ENCODE assay signal across 1 cellular context in the genomic region with DNA sequence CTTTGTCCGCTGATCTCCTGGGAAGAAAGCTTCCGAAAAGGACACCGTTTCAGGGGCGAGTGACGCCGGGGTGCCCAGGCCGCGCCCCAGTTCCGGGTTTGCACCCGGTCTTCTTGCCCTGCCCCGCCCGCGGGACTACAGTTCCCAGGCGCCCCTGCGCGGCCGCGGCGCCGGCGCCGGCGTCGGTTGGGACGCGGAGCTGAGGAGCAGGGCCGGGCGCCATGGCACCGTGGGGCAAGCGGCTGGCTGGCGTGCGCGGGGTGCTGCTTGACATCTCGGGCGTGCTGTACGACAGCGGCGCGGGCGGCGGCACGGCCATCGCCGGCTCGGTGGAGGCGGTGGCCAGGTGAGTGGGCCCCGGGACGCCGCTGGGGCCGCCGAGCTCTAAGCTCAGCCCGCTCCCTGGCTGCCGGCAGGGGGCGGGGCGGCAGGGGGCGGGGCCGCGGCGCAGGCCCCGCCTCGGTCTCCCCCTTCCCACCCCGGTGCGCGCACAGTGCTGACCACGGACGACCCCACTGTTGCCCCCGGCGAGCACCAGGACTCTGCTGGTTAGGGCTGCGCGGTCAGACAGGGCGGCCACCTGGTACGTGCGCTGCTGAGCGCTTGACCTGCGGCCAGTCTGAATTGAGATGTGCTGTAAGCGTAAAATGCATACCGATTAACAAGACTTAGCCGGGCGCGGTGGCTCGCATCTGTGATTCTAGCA.
TF ChIP-seq lines count a peak whose summit lies in the region.

A gene with protein sequence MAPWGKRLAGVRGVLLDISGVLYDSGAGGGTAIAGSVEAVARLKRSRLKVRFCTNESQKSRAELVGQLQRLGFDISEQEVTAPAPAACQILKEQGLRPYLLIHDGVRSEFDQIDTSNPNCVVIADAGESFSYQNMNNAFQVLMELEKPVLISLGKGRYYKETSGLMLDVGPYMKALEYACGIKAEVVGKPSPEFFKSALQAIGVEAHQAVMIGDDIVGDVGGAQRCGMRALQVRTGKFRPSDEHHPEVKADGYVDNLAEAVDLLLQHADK (plus strand): TSS at position 182 of the 706 bp plus-strand sequence. CDS start 40 bp downstream, at position 222.

TF ChIP-seq in HEK293, 187 proteins besides CTCF, POLR2A, EP300 and RAD21 (continued from another document and continues in another):
- TF ChIP-seq MYNN (tag by site-specific recombination; IDR thresholded peaks at IDR 0.05; ENCODE audit: borderline replicate concordance) = no peak
- TF ChIP-seq ZNF791 (tag by site-specific recombination; IDR thresholded peaks at IDR 0.05) = no peak
- no peak for TF ChIP-seq ZNF776 (tag by site-specific recombination; IDR thresholded peaks at IDR 0.05; ENCODE audit: borderline replicate concordance)
- no peak for TF ChIP-seq ZNF610 (tag by site-specific recombination; IDR thresholded peaks at IDR 0.05; ENCODE audit: borderline replicate concordance)
- TF ChIP-seq ZNF76 (tag by site-specific recombination; IDR thresholded peaks at IDR 0.05; ENCODE audit: borderline replicate concordance, low read depth) = peak; percentile 92
- TF ChIP-seq, protein P1, sequence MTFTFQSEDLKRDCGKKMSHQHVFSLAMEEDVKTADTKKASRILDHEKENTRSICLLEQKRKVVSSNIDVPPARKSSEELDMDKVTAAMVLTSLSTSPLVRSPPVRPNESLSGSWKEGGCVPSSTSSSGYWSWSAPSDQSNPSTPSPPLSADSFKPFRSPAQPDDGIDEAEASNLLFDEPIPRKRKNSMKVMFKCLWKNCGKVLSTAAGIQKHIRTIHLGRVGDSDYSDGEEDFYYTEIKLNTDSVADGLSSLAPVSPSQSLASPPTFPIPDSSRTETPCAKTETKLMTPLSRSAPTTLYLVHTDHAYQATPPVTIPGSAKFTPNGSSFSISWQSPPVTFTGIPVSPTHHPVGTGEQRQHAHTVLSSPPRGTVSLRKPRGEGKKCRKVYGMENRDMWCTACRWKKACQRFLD (tag by site-specific recombination; IDR thresholded peaks at IDR 0.05) = no peak
- no peak for TF ChIP-seq ZNF747 (tag by site-specific recombination; IDR thresholded peaks at IDR 0.05)
- no peak for TF ChIP-seq ZFP37 (tag by site-specific recombination; IDR thresholded peaks at IDR 0.05)
- no peak for TF ChIP-seq ZNF2 (tag by site-specific recombination; IDR thresholded peaks at IDR 0.05)
- TF ChIP-seq ZBTB7A (tag by site-specific recombination; IDR thresholded peaks at IDR 0.05; ENCODE audit: low read depth) = no peak
- TF ChIP-seq, protein P2, sequence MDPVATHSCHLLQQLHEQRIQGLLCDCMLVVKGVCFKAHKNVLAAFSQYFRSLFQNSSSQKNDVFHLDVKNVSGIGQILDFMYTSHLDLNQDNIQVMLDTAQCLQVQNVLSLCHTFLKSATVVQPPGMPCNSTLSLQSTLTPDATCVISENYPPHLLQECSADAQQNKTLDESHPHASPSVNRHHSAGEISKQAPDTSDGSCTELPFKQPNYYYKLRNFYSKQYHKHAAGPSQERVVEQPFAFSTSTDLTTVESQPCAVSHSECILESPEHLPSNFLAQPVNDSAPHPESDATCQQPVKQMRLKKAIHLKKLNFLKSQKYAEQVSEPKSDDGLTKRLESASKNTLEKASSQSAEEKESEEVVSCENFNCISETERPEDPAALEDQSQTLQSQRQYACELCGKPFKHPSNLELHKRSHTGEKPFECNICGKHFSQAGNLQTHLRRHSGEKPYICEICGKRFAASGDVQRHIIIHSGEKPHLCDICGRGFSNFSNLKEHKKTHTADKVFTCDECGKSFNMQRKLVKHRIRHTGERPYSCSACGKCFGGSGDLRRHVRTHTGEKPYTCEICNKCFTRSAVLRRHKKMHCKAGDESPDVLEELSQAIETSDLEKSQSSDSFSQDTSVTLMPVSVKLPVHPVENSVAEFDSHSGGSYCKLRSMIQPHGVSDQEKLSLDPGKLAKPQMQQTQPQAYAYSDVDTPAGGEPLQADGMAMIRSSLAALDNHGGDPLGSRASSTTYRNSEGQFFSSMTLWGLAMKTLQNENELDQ (tag by site-specific recombination; IDR thresholded peaks at IDR 0.05; ENCODE audit: low read depth) = no peak
- no peak for TF ChIP-seq ZNF214 (tag by site-specific recombination; IDR thresholded peaks at IDR 0.05; ENCODE audit: borderline replicate concordance)
- TF ChIP-seq, protein P3, sequence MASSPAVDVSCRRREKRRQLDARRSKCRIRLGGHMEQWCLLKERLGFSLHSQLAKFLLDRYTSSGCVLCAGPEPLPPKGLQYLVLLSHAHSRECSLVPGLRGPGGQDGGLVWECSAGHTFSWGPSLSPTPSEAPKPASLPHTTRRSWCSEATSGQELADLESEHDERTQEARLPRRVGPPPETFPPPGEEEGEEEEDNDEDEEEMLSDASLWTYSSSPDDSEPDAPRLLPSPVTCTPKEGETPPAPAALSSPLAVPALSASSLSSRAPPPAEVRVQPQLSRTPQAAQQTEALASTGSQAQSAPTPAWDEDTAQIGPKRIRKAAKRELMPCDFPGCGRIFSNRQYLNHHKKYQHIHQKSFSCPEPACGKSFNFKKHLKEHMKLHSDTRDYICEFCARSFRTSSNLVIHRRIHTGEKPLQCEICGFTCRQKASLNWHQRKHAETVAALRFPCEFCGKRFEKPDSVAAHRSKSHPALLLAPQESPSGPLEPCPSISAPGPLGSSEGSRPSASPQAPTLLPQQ (tag by site-specific recombination; IDR thresholded peaks at IDR 0.05) = peak; percentile 70; the same call in 1 of the 2 replicates
- TF ChIP-seq, protein P4, sequence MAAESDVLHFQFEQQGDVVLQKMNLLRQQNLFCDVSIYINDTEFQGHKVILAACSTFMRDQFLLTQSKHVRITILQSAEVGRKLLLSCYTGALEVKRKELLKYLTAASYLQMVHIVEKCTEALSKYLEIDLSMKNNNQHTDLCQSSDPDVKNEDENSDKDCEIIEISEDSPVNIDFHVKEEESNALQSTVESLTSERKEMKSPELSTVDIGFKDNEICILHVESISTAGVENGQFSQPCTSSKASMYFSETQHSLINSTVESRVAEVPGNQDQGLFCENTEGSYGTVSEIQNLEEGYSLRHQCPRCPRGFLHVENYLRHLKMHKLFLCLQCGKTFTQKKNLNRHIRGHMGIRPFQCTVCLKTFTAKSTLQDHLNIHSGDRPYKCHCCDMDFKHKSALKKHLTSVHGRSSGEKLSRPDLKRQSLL (tag by site-specific recombination; IDR thresholded peaks at IDR 0.05) = no peak
- TF ChIP-seq SP7 (tag by site-specific recombination; IDR thresholded peaks at IDR 0.05) = no peak
- TF ChIP-seq ZNF510 (tag by site-specific recombination; IDR thresholded peaks at IDR 0.05; ENCODE audit: insufficient replicate concordance) = no peak
- TF ChIP-seq, protein P5, sequence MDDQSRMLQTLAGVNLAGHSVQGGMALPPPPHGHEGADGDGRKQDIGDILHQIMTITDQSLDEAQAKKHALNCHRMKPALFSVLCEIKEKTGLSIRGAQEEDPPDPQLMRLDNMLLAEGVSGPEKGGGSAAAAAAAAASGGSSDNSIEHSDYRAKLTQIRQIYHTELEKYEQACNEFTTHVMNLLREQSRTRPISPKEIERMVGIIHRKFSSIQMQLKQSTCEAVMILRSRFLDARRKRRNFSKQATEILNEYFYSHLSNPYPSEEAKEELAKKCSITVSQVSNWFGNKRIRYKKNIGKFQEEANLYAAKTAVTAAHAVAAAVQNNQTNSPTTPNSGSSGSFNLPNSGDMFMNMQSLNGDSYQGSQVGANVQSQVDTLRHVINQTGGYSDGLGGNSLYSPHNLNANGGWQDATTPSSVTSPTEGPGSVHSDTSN (CRISPR knock-in tag; IDR thresholded peaks at IDR 0.05) = peak; percentile 74; the same call in 1 of the 2 replicates
- TF ChIP-seq KLF8 (tag by site-specific recombination; IDR thresholded peaks at IDR 0.05) = no peak
- TF ChIP-seq ZNF221 (tag by site-specific recombination; IDR thresholded peaks at IDR 0.05; ENCODE audit: borderline replicate concordance) = no peak
- no peak for TF ChIP-seq ZNF350 (tag by site-specific recombination; IDR thresholded peaks at IDR 0.05)
- no peak for TF ChIP-seq SCRT2 (tag by site-specific recombination; IDR thresholded peaks at IDR 0.05)
- TF ChIP-seq OSR2 (tag by site-specific recombination; IDR thresholded peaks at IDR 0.05) = no peak
- TF ChIP-seq ZBTB8A (tag by site-specific recombination; IDR thresholded peaks at IDR 0.05) = peak; percentile 68
- no peak for TF ChIP-seq ZNF248 (tag by site-specific recombination; IDR thresholded peaks at IDR 0.05)
- no peak for TF ChIP-seq ZNF837 (tag by site-specific recombination; IDR thresholded peaks at IDR 0.05)
- TF ChIP-seq ZNF544 (tag by site-specific recombination; IDR thresholded peaks at IDR 0.05) = no peak
- no peak for TF ChIP-seq SALL2 (tag by site-specific recombination; IDR thresholded peaks at IDR 0.05; ENCODE audit: borderline replicate concordance)
- TF ChIP-seq ZNF624 (tag by site-specific recombination; IDR thresholded peaks at IDR 0.05) = no peak
- no peak for TF ChIP-seq ZNF132 (tag by site-specific recombination; IDR thresholded peaks at IDR 0.05; ENCODE audit: borderline replicate concordance)
- TF ChIP-seq, protein P6, sequence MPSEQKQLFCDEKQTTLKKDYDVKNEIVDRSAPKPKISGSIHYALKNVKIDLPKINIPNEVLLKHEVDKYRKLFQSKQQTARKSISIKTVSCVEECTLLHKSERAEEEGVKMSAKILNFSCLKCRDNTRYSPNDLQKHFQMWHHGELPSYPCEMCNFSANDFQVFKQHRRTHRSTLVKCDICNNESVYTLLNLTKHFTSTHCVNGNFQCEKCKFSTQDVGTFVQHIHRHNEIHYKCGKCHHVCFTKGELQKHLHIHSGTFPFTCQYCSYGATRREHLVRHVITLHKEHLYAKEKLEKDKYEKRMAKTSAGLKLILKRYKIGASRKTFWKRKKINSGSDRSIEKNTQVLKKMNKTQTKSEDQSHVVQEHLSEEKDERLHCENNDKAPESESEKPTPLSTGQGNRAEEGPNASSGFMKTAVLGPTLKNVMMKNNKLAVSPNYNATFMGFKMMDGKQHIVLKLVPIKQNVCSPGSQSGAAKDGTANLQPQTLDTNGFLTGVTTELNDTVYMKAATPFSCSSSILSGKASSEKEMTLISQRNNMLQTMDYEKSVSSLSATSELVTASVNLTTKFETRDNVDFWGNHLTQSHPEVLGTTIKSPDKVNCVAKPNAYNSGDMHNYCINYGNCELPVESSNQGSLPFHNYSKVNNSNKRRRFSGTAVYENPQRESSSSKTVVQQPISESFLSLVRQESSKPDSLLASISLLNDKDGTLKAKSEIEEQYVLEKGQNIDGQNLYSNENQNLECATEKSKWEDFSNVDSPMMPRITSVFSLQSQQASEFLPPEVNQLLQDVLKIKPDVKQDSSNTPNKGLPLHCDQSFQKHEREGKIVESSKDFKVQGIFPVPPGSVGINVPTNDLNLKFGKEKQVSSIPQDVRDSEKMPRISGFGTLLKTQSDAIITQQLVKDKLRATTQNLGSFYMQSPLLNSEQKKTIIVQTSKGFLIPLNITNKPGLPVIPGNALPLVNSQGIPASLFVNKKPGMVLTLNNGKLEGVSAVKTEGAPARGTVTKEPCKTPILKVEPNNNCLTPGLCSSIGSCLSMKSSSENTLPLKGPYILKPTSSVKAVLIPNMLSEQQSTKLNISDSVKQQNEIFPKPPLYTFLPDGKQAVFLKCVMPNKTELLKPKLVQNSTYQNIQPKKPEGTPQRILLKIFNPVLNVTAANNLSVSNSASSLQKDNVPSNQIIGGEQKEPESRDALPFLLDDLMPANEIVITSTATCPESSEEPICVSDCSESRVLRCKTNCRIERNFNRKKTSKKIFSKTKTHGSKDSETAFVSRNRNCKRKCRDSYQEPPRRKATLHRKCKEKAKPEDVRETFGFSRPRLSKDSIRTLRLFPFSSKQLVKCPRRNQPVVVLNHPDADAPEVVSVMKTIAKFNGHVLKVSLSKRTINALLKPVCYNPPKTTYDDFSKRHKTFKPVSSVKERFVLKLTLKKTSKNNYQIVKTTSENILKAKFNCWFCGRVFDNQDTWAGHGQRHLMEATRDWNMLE (tag by site-specific recombination; conservative IDR thresholded peaks at IDR 0.05; ENCODE audit: low read depth) = no peak
- no peak for TF ChIP-seq ZNF174 (tag by site-specific recombination; IDR thresholded peaks at IDR 0.05)
- no peak for TF ChIP-seq ZNF670 (tag by site-specific recombination; IDR thresholded peaks at IDR 0.05; ENCODE audit: low read depth)
- no peak for TF ChIP-seq TCF7L2 (IDR thresholded peaks at IDR 0.05; ENCODE audit: borderline replicate concordance, low read depth, low read length)
- TF ChIP-seq, protein P7, sequence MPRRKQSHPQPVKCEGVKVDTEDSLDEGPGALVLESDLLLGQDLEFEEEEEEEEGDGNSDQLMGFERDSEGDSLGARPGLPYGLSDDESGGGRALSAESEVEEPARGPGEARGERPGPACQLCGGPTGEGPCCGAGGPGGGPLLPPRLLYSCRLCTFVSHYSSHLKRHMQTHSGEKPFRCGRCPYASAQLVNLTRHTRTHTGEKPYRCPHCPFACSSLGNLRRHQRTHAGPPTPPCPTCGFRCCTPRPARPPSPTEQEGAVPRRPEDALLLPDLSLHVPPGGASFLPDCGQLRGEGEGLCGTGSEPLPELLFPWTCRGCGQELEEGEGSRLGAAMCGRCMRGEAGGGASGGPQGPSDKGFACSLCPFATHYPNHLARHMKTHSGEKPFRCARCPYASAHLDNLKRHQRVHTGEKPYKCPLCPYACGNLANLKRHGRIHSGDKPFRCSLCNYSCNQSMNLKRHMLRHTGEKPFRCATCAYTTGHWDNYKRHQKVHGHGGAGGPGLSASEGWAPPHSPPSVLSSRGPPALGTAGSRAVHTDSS (tag by site-specific recombination; IDR thresholded peaks at IDR 0.05) = no peak
- TF ChIP-seq ZNF223 (tag by site-specific recombination; IDR thresholded peaks at IDR 0.05) = no peak
- TF ChIP-seq ZNF274 (IDR thresholded peaks at IDR 0.05; ENCODE audit: low read length) = no peak
- TF ChIP-seq ZNF274 (tag by site-specific recombination; IDR thresholded peaks at IDR 0.05; ENCODE audit: borderline replicate concordance) = no peak
- no peak for TF ChIP-seq ZNF560 (tag by site-specific recombination; IDR thresholded peaks at IDR 0.05; ENCODE audit: borderline replicate concordance)
- TF ChIP-seq ZNF433 (tag by site-specific recombination; IDR thresholded peaks at IDR 0.05; ENCODE audit: low read depth) = no peak
- TF ChIP-seq ZNF157 (tag by site-specific recombination; IDR thresholded peaks at IDR 0.05) = no peak
- peak; percentile 48; the same call in 1 of the 2 replicates for TF ChIP-seq ZIC2 (tag by site-specific recombination; IDR thresholded peaks at IDR 0.05)
- no peak for TF ChIP-seq ZNF391 (tag by site-specific recombination; IDR thresholded peaks at IDR 0.05; ENCODE audit: borderline replicate concordance, low read depth)
- TF ChIP-seq ZNF23 (tag by site-specific recombination; IDR thresholded peaks at IDR 0.05; ENCODE audit: borderline replicate concordance) = no peak
- TF ChIP-seq ZNF416 (tag by site-specific recombination; IDR thresholded peaks at IDR 0.05) = no peak
- TF ChIP-seq ZFP69B (tag by site-specific recombination; IDR thresholded peaks at IDR 0.05) = no peak
- TF ChIP-seq, protein P8, sequence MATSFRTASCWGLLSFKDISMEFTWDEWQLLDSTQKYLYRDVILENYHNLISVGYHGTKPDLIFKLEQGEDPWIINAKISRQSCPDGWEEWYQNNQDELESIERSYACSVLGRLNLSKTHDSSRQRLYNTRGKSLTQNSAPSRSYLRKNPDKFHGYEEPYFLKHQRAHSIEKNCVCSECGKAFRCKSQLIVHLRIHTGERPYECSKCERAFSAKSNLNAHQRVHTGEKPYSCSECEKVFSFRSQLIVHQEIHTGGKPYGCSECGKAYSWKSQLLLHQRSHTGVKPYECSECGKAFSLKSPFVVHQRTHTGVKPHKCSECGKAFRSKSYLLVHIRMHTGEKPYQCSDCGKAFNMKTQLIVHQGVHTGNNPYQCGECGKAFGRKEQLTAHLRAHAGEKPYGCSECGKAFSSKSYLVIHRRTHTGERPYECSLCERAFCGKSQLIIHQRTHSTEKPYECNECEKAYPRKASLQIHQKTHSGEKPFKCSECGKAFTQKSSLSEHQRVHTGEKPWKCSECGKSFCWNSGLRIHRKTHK (tag by site-specific recombination; IDR thresholded peaks at IDR 0.05) = no peak
- no peak for TF ChIP-seq EGR2 (tag by site-specific recombination; IDR thresholded peaks at IDR 0.05; ENCODE audit: low read depth)
- TF ChIP-seq ZFP41 (tag by site-specific recombination; IDR thresholded peaks at IDR 0.05; ENCODE audit: borderline replicate concordance) = no peak
